In genomic region chr12:19572920-19573558, GRCh38 we compare ENCODE assay signal across 9 cellular contexts.
DNase-seq lines count a peak whose midpoint lies in the region; ATAC-seq and TF ChIP-seq lines count a peak whose summit lies in the region.
"Had no signal": no experiment of that assay in that cellular context is flagged by ENCODE, and none has a peak within 500 bp of the region (broad histone marks: within the 10 kb centered on the region; RNA-seq: fewer than 3 reads in every experiment).

No MANE protein-coding gene starts in this region.

- no peaks in the 10 kb centered on the region for H3K36me3 Mint-ChIP-seq in natural killer cell treated with Interleukin-12 subunit alpha and Interleukin-12 subunit beta and Interleukin-15 and Interleukin-18, amount 100 ng/mL, for 72 hours

- no peak overlapping the region for H3K27ac Mint-ChIP-seq in natural killer cell treated with Interleukin-12 subunit alpha and Interleukin-12 subunit beta and Interleukin-15 and Interleukin-18, amount 100 ng/mL, for 72 hours

- no peak overlapping the region for H3K4me3 ChIP-seq in cardiac fibroblast (replicated peaks in 1 of 2; ENCODE audit: low read depth in 2 of 2, low read length in 2 of 2)

- DNase-seq in ACHN (peak; percentile 65), G401 (ENCODE audit: low spot score) (peak; percentile 15), NCI-H82 treated with DMSO at 0.1 percent for 48 hours (lab: John Stamatoyannopoulos, UW; ENCODE audit: unreplicated experiment) (peak; percentile 60), cardiac fibroblast (ENCODE audit: low read depth in 2 of 2) (peak; percentile 63 to 73), mucosa of gallbladder (ENCODE audit: low spot score) (no peak), omental fat pad (ENCODE audit: low spot score) (no peak)
- no peak for DNase-seq in natural killer cell treated with Interleukin-12 subunit alpha and Interleukin-12 subunit beta and Interleukin-15 and Interleukin-18, amount 100 ng/mL, for 72 hours (ENCODE audit: low spot score)

- H3K4me1 Mint-ChIP-seq in natural killer cell treated with Interleukin-12 subunit alpha and Interleukin-12 subunit beta and Interleukin-15 and Interleukin-18, amount 100 ng/mL, for 72 hours (ENCODE audit: low read depth in 2 of 2): peaks cover 0 to 6% of the 10 kb centered on the region in 2 donors

- no peaks in the 10 kb centered on the region for H3K27me3 Mint-ChIP-seq in natural killer cell treated with Interleukin-12 subunit alpha and Interleukin-12 subunit beta and Interleukin-15 and Interleukin-18, amount 100 ng/mL, for 72 hours
- H3K27me3 Mint-ChIP-seq: IgD-negative memory B cell had no signal

- in situ Hi-C loops in ACHN (cut with HindIII; ENCODE audit: low pct_ligation_motif_present, low pct_unique_long_range_greater_than_20kb, low sequenced_read_pairs): no loop called here
- in situ Hi-C loops in G401 (cut with HindIII; ENCODE audit: low sequenced_read_pairs): no loop called here

- ATAC-seq in HG03095 (IDR thresholded peaks at IDR 0.05; ENCODE audit: unreplicated experiment) (peak; percentile 68), omental fat pad (ENCODE audit: low FRiP score) (no peak)
- peak; percentile 24 to 48 for ATAC-seq in natural killer cell treated with Interleukin-12 subunit alpha and Interleukin-12 subunit beta and Interleukin-15 and Interleukin-18, amount 100 ng/mL, for 72 hours

- no peak overlapping the region for H3K4me3 Mint-ChIP-seq in natural killer cell treated with Interleukin-12 subunit alpha and Interleukin-12 subunit beta and Interleukin-15 and Interleukin-18, amount 100 ng/mL, for 72 hours
- H3K4me3 Mint-ChIP-seq: IgD-negative memory B cell had no signal

- TF ChIP-seq CTCF in cardiac fibroblast (IDR thresholded peaks at IDR 0.05; ENCODE audit: low read depth, low read length) (peak; percentile 43), omental fat pad (IDR thresholded peaks at IDR 0.05) (no peak)

- no peaks in the 10 kb centered on the region for H3K9me3 Mint-ChIP-seq in natural killer cell treated with Interleukin-12 subunit alpha and Interleukin-12 subunit beta and Interleukin-15 and Interleukin-18, amount 100 ng/mL, for 72 hours

Comparison
In these comparisons a context has a peak if more than half of its experiments do, and no peak if none do; other contexts are left out.
1. DNase-seq: peak in ACHN (single experiment), G401 (single experiment), NCI-H82 treated with DMSO at 0.1 percent for 48 hours (single experiment) and cardiac fibroblast (2 of 2); none in natural killer cell treated with Interleukin-12 subunit alpha and Interleukin-12 subunit beta and Interleukin-15 and Interleukin-18, amount 100 ng/mL, for 72 hours (single experiment), mucosa of gallbladder (single experiment) and omental fat pad (single experiment).